In genomic region chr19:29259867-29260281, GRCh38 we compare ENCODE assay signal across 11 cellular contexts.
"Had no signal": no experiment of that assay in that cellular context is flagged by ENCODE, and none has a peak within 500 bp of the region (broad histone marks: within the 10 kb centered on the region; RNA-seq: fewer than 3 reads in every experiment).

No MANE protein-coding gene starts in this region.

- ATAC-seq: heart left ventricle had no signal

- DNase-seq: amniotic stem cell, caudate nucleus, dorsolateral prefrontal cortex, heart left ventricle, kidney, mesenchymal stem cell, ovary, sigmoid colon, spleen, thyroid gland, uterus had no signal

- H3K4me3 ChIP-seq: dorsolateral prefrontal cortex, heart left ventricle, ovary, sigmoid colon, spleen, thyroid gland, uterus had no signal

- H3K27me3 ChIP-seq: ovary, sigmoid colon, thyroid gland, uterus had no signal

- H3K36me3 ChIP-seq: heart left ventricle, ovary, sigmoid colon, spleen, thyroid gland, uterus had no signal

- H3K27ac ChIP-seq: dorsolateral prefrontal cortex, heart left ventricle, ovary, sigmoid colon, spleen, thyroid gland, uterus had no signal

- H3K4me1 ChIP-seq: heart left ventricle, sigmoid colon, thyroid gland, uterus had no signal

- H3K9me3 ChIP-seq: heart left ventricle, ovary, sigmoid colon, spleen, thyroid gland, uterus had no signal
